In the genomic region with DNA sequence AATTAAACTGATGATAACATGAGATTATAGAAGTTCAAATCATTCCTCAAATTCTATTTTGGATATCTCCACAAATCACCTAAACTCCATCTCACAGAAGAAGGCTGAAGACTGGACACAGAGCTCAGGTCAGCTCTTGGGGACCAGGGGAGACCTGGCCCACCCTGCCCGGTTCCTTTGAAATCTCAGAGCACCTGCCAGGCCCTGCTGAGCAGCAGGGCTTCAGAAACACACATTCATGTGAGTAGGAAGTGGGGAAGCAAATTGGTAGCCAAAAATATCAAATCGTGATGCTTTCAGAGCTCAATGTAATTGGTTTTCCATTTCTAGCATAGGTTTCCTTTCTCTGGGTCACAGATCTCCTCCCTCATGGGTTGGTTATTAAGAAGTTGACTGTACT, we compare ENCODE assay signal across 18 cellular contexts.
DNase-seq lines count a peak whose midpoint lies in the region; ATAC-seq, FAIRE-seq and TF ChIP-seq lines count a peak whose summit lies in the region.
"Had no signal": no experiment of that assay in that cellular context is flagged by ENCODE, and none has a peak within 500 bp of the region (broad histone marks: within the 10 kb centered on the region; RNA-seq: fewer than 3 reads in every experiment).

No MANE protein-coding gene starts in this region.

- no peak overlapping the region for H3K4me3 ChIP-seq in H1 (ENCODE audit: extremely low read depth in 1 of 4, insufficient read depth in 2 of 4, low read depth in 3 of 4, low read length in 4 of 4)
- H3K4me3 ChIP-seq in CD8-positive, alpha-beta memory T cell (ENCODE audit: low read length): no peak overlapping the region
- H3K4me3 ChIP-seq: HAP-1 had no signal

- H3K4me1 ChIP-seq in H1 (replicated peaks in 1 of 4; ENCODE audit: control insufficient read depth in 3 of 4, insufficient read depth in 4 of 4, low read length in 3 of 4): peaks cover 0 to 15% (median 5%) of the 10 kb centered on the region in 4 experiments; a peak in 4 of 7 replicates
- H3K4me1 ChIP-seq in CD8-positive, alpha-beta memory T cell (ENCODE audit: insufficient read depth, low read length): no peaks in the 10 kb centered on the region
- H3K4me1 ChIP-seq: HAP-1 had no signal

- no peak overlapping the region for H3K4me2 ChIP-seq in H1 (ENCODE audit: insufficient read depth in 1 of 2, low read depth in 2 of 2, low read length in 2 of 2)

- no peak overlapping the region for H2BK20ac ChIP-seq in H1 (ENCODE audit: low read length)

- H3K23me2 ChIP-seq in H1 (ENCODE audit: low read depth, low read length): no peaks in the 10 kb centered on the region

- TF ChIP-seq RAD21 in H1 (IDR thresholded peaks at IDR 0.05 in 1 of 2, conservative IDR thresholded peaks at IDR 0.05 in 1 of 2; ENCODE audit: low read depth in 2 of 2, low read length in 2 of 2): no peak

- H4K5ac ChIP-seq in H1 (ENCODE audit: insufficient read length, low read depth, low read length): no peak overlapping the region

- TF ChIP-seq CTCF in GM13976 (IDR thresholded peaks at IDR 0.05; ENCODE audit: borderline replicate concordance, control extremely low read depth, extremely low read depth, insufficient read depth, missing control alignments): no peak
- no peak for TF ChIP-seq CTCF in H1 (IDR thresholded peaks at IDR 0.05; ENCODE audit: control extremely low read depth in 1 of 3, insufficient read depth in 1 of 3, low read depth in 1 of 3, low read length in 3 of 3)

- H3K27ac ChIP-seq in angular gyrus (ENCODE audit: low read depth, low read length) (peak overlapping the region; percentile 72), H1 (ENCODE audit: low read depth, low read length) (no peak overlapping the region)
- H3K27ac ChIP-seq in CD8-positive, alpha-beta memory T cell (ENCODE audit: low read depth, low read length): no peak overlapping the region
- H3K27ac ChIP-seq: HL-60 had no signal

- H3K36me3 ChIP-seq in H1 (ENCODE audit: control insufficient read depth in 2 of 4, insufficient read depth in 4 of 4, low read length in 3 of 4): no peaks in the 10 kb centered on the region
- no peaks in the 10 kb centered on the region for H3K36me3 ChIP-seq in CD8-positive, alpha-beta memory T cell (ENCODE audit: insufficient read depth, low read length)
- H3K36me3 ChIP-seq: HAP-1 had no signal

- no peak overlapping the region for H3K9ac ChIP-seq in H1 (replicated peaks in 1 of 4; ENCODE audit: extremely low read depth in 1 of 4, low read depth in 3 of 4, low read length in 3 of 4)

- no peak overlapping the region for H2BK15ac ChIP-seq in H1 (ENCODE audit: low read length)

- H3K18ac ChIP-seq in H1 (ENCODE audit: extremely low read depth, low read length): no peak overlapping the region

- no peaks in the 10 kb centered on the region for H3K9me3 ChIP-seq in H1 (ENCODE audit: insufficient read depth in 2 of 2, low read depth in 1 of 2, low read length in 1 of 2)
- H3K9me3 ChIP-seq in CD8-positive, alpha-beta memory T cell (ENCODE audit: low read length): no peaks in the 10 kb centered on the region
- H3K9me3 ChIP-seq: Caco-2, HAP-1 had no signal

- H3K36me3 Mint-ChIP-seq in CD8-positive, alpha-beta memory T cell: no peaks in the 10 kb centered on the region
- H3K36me3 Mint-ChIP-seq: CD4-positive, CD25-positive, alpha-beta regulatory T cell had no signal

- peaks cover 0 to 3% of the 10 kb centered on the region in 2 donors for H3K27me3 Mint-ChIP-seq in CD8-positive, alpha-beta memory T cell
- H3K27me3 Mint-ChIP-seq: B cell; CD4-positive, CD25-positive, alpha-beta regulatory T cell had no signal

- H4K91ac ChIP-seq in H1 (replicated peaks; ENCODE audit: insufficient read length, low read length): no peak overlapping the region

- no peak for FAIRE-seq in H1 (lab: Jason Lieb, UNC)
- FAIRE-seq: D721Med, G401.6, GM12891, GM18507 had no signal

- H3K14ac ChIP-seq in H1 (ENCODE audit: insufficient read length): no peak overlapping the region

- no peaks in the 10 kb centered on the region for H3K79me2 ChIP-seq in H1 (ENCODE audit: control insufficient read depth in 1 of 2, insufficient read depth in 2 of 2, low read length in 2 of 2)

- H2BK12ac ChIP-seq in H1 (ENCODE audit: low read depth, low read length): no peak overlapping the region

- no peak overlapping the region for H3K23ac ChIP-seq in H1 (ENCODE audit: insufficient read length)

- no peak overlapping the region for H2AK5ac ChIP-seq in H1 (ENCODE audit: low read depth, low read length)

- no peaks in the 10 kb centered on the region for H3K79me1 ChIP-seq in H1 (ENCODE audit: low read depth, low read length)

- no peak for TF ChIP-seq EP300 in H1 (IDR thresholded peaks at IDR 0.05; ENCODE audit: borderline replicate concordance in 1 of 2, low read depth in 2 of 2, low read length in 2 of 2)

- no peaks in the 10 kb centered on the region for H4K20me1 ChIP-seq in H1 (replicated peaks in 1 of 2; ENCODE audit: control insufficient read depth in 1 of 2, insufficient read depth in 2 of 2, low read length in 2 of 2)

- peaks cover 0 to 3% (median 0%) of the 10 kb centered on the region in 5 donors for H3K9me3 Mint-ChIP-seq in CD8-positive, alpha-beta memory T cell

- no peak overlapping the region for H2BK120ac ChIP-seq in H1 (replicated peaks; ENCODE audit: low read depth, low read length)

- CTCF ChIA-PET in H1 (lab: Charles Lee; ENCODE audit: partially characterized antibody): interaction anchor here (1.3 to 6.0 kb wide), 9 partner anchors 9 to 423 kb away, joined by 3 to 53 read pairs (median 5); no protein-coding TSS in a partner anchor
- CTCF ChIA-PET in CD8-positive, alpha-beta memory T cell (lab: Charles Lee): no interaction called here

- no peak overlapping the region for H3K56ac ChIP-seq in H1 (replicated peaks; ENCODE audit: insufficient read length, low read depth, low read length)

- H3K27me3 ChIP-seq in H1 (replicated peaks in 1 of 4; ENCODE audit: control insufficient read depth in 3 of 4, extremely low read depth in 1 of 4, insufficient read depth in 3 of 4, low read length in 3 of 4): no peaks in the 10 kb centered on the region; a peak in 1 of 7 replicates
- no peaks in the 10 kb centered on the region for H3K27me3 ChIP-seq in CD8-positive, alpha-beta memory T cell (ENCODE audit: insufficient read depth, low read length, poor library complexity, severe bottlenecking)

- DNase-seq in GM13976 (ENCODE audit: low spot score) (peak; percentile 12), H1 (ENCODE audit: low read depth in 1 of 2, low spot score in 2 of 2) (peak in 1 of 2 experiments; percentile 3), putamen (ENCODE audit: low spot score) (peak; percentile 37), SW 1271 (lab: John Stamatoyannopoulos, UW) (no peak)
- no peak for DNase-seq in CD8-positive, alpha-beta memory T cell
- DNase-seq: C1 segment of cervical spinal cord; Caco-2; CD4-positive, CD25-positive, alpha-beta regulatory T cell had no signal

- in situ Hi-C loops in GM13976 (cut with MboI; ENCODE audit: low sequenced_read_pairs, unreplicated experiment): no loop called here

- H3K4ac ChIP-seq in H1 (replicated peaks; ENCODE audit: insufficient read length, low read depth, low read length): no peak overlapping the region

- no peak overlapping the region for H2AFZ ChIP-seq in H1 (ENCODE audit: low read length)

- H4K8ac ChIP-seq in H1 (ENCODE audit: extremely low read depth, insufficient read depth, low read length): no peak overlapping the region

- H2BK5ac ChIP-seq in H1 (ENCODE audit: low read depth, low read length): 0 out of 2 replicates have a peak overlapping the region, but pooled peaks have one; percentile 41

- H3K4me1 Mint-ChIP-seq in CD8-positive, alpha-beta memory T cell: no peaks in the 10 kb centered on the region
- H3K4me1 Mint-ChIP-seq: B cell; CD4-positive, CD25-positive, alpha-beta regulatory T cell had no signal

- no peak overlapping the region for H3K4me3 Mint-ChIP-seq in CD8-positive, alpha-beta memory T cell
- H3K4me3 Mint-ChIP-seq: B cell had no signal

- H3K27ac Mint-ChIP-seq in CD8-positive, alpha-beta memory T cell: no peak overlapping the region
- H3K27ac Mint-ChIP-seq: B cell; CD4-positive, CD25-positive, alpha-beta regulatory T cell had no signal

- POLR2A ChIA-PET in H1 (lab: Charles Lee; ENCODE audit: partially characterized antibody): no interaction called here
- POLR2A ChIA-PET in CD8-positive, alpha-beta memory T cell (lab: Charles Lee): no interaction called here

- WGBS in H1 (ENCODE audit: extremely low coverage in 1 of 2, insufficient coverage in 1 of 2, insufficient read length in 1 of 2, insufficient replicate concordance in 2 of 2, low coverage in 1 of 2, low lambda C conversion rate in 2 of 2, missing lambda C conversion rate in 1 of 2), 2 experiments: 74% methylated on average over 2 of the region's 2 CpGs; no CpG with 5 or more reads in 1 of the 2 experiments

- ATAC-seq in GM19023 (IDR thresholded peaks at IDR 0.05; ENCODE audit: unreplicated experiment) (no peak), HG03457 (IDR thresholded peaks at IDR 0.05; ENCODE audit: unreplicated experiment) (no peak)

- no peak for TF ChIP-seq POLR2A in H1 (IDR thresholded peaks at IDR 0.05; ENCODE audit: control extremely low read depth in 1 of 2, low read depth in 2 of 2, low read length in 2 of 2)

TF ChIP-seq in H1, 55 proteins besides CTCF, POLR2A, EP300 and RAD21:
- TF ChIP-seq RFX5 (IDR thresholded peaks at IDR 0.05; ENCODE audit: borderline replicate concordance, low read depth, low read length) (no peak), RXRA (IDR thresholded peaks at IDR 0.05; ENCODE audit: insufficient read depth, low read depth, low read length) (no peak), CBX5 (IDR thresholded peaks at IDR 0.05; ENCODE audit: low read depth, low read length) (no peak), CHD2 (IDR thresholded peaks at IDR 0.05; ENCODE audit: low read length) (no peak), CREB1 (IDR thresholded peaks at IDR 0.05) (no peak), EGR1 (IDR thresholded peaks at IDR 0.05; ENCODE audit: borderline replicate concordance, low read depth, low read length) (no peak), CBX8 (IDR thresholded peaks at IDR 0.05; ENCODE audit: borderline replicate concordance, low read depth, low read length) (no peak)

Comparison
In these comparisons a context has a peak if more than half of its experiments do, and no peak if none do; other contexts are left out.
1. DNase-seq: peak in GM13976 (single experiment) and putamen (single experiment); none in CD8-positive, alpha-beta memory T cell (0 of 5) and SW 1271 (0 of 2).